8 cellular contexts compared by ENCODE assay signal in genomic region chr18:62652032-62652629, GRCh38.
DNase-seq lines count a peak whose midpoint lies in the region; ATAC-seq and TF ChIP-seq lines count a peak whose summit lies in the region.
"Not testable (repeated sequence)": the region's sequence is repeated elsewhere in the genome, so short reads cannot be mapped to it uniquely, and the experiment has no call there.

No MANE protein-coding gene starts in this region.

- H2BK12ac ChIP-seq in mesenchymal stem cell (ENCODE audit: low read length in 2 of 2): not testable (repeated sequence)

- H2AK5ac ChIP-seq in mesenchymal stem cell (ENCODE audit: low read length, severe bottlenecking): not testable (repeated sequence)

- not testable (repeated sequence) for H3K9me3 Mint-ChIP-seq in activated B cell treated with CpG ODN at 0.5 μM for 24 hours

- not testable (repeated sequence) for H3K18ac ChIP-seq in mesenchymal stem cell (ENCODE audit: low read depth in 1 of 2, low read length in 2 of 2)

- not testable (repeated sequence) for H3K9me3 ChIP-seq in BLaER1 treated with 17β-estradiol and CSF1 and Interleukin-3, amounts not matched to agents 10 nM and 100 nM (replicated peaks in 1 of 11); mesenchymal stem cell (ENCODE audit: control insufficient read depth, low read length)

- H2BK120ac ChIP-seq in mesenchymal stem cell (ENCODE audit: low read depth, low read length): not testable (repeated sequence)

- H3K4me3 Mint-ChIP-seq in activated B cell treated with CpG ODN at 0.5 μM for 24 hours: peak overlapping the region; percentile 56

- peak overlapping the region; percentile 52 to 85 (median 80) for H3K4me2 ChIP-seq in BLaER1 treated with 17β-estradiol and CSF1 and Interleukin-3, amounts not matched to agents 10 nM and 100 nM
- not testable (repeated sequence) for H3K4me2 ChIP-seq in mesenchymal stem cell (ENCODE audit: low read length, poor library complexity, severe bottlenecking)

- not testable (repeated sequence) for H3K36me3 Mint-ChIP-seq in activated B cell treated with CpG ODN at 0.5 μM for 24 hours (ENCODE audit: low read depth)

- H3K4me3 ChIP-seq in BLaER1 treated with 17β-estradiol and CSF1 and Interleukin-3, amounts not matched to agents 10 nM and 100 nM: peak overlapping the region; percentile 21 to 61 (median 48); a peak in 18 of 20 replicates
- H3K4me3 ChIP-seq in mesenchymal stem cell (ENCODE audit: insufficient read depth in 1 of 2, low read depth in 1 of 2, low read length in 2 of 2): peak overlapping the region in 1 of 2 experiments; percentile 58

- peak overlapping the region; percentile 42 to 79 (median 62); a peak in 20 of 22 replicates for H3K9ac ChIP-seq in BLaER1 treated with 17β-estradiol and CSF1 and Interleukin-3, amounts not matched to agents 10 nM and 100 nM
- peak overlapping the region; percentile 79 for H3K9ac ChIP-seq in mesenchymal stem cell (ENCODE audit: low read length)

- H3K14ac ChIP-seq in mesenchymal stem cell (ENCODE audit: low read length in 2 of 2): not testable (repeated sequence)

- peak overlapping the region in 9 of 11 experiments; percentile 44 to 87 (median 78); a peak in 18 of 22 replicates for H3K27ac ChIP-seq in BLaER1 treated with 17β-estradiol and CSF1 and Interleukin-3, amounts not matched to agents 10 nM and 100 nM
- not testable (repeated sequence) for H3K27ac ChIP-seq in mesenchymal stem cell (ENCODE audit: low read length, poor library complexity, severe bottlenecking)

- not testable (repeated sequence) for H3K27me3 ChIP-seq in BLaER1 treated with 17β-estradiol and CSF1 and Interleukin-3, amounts not matched to agents 10 nM and 100 nM; mesenchymal stem cell (ENCODE audit: control insufficient read depth in 1 of 2, insufficient read depth in 1 of 2, low read length in 2 of 2)

- not testable (repeated sequence) for H2BK5ac ChIP-seq in mesenchymal stem cell (ENCODE audit: low read depth, low read length, poor library complexity, severe bottlenecking)

- POLR2A ChIA-PET in activated B cell treated with CpG ODN at 0.5 μM for 24 hours (lab: Charles Lee): not testable (repeated sequence)

- H4K20me1 ChIP-seq in BLaER1 treated with 17β-estradiol and CSF1 and Interleukin-3, amounts not matched to agents 10 nM and 100 nM: not testable (repeated sequence)

- not testable (repeated sequence) for H3K4ac ChIP-seq in mesenchymal stem cell (ENCODE audit: low read depth in 1 of 2, low read length in 2 of 2)

- H3K79me1 ChIP-seq in mesenchymal stem cell (replicated peaks; ENCODE audit: low read length, poor library complexity, severe bottlenecking): not testable (repeated sequence)

- H3K27ac Mint-ChIP-seq in activated B cell treated with CpG ODN at 0.5 μM for 24 hours: not testable (repeated sequence)

- DNase-seq in activated B cell treated with CpG ODN at 0.5 μM for 24 hours, mesenchymal stem cell: not testable (repeated sequence)

- not testable (repeated sequence) for H4K91ac ChIP-seq in mesenchymal stem cell (ENCODE audit: low read length)

- not testable (repeated sequence) for H3K27me3 Mint-ChIP-seq in activated B cell treated with CpG ODN at 0.5 μM for 24 hours

- H2AFZ ChIP-seq in mesenchymal stem cell (ENCODE audit: low read depth, low read length): not testable (repeated sequence)

- WGBS in mesenchymal stem cell: 96% methylated on average over 15 of the region's 15 CpGs

- CTCF ChIA-PET in activated B cell treated with CpG ODN at 0.5 μM for 24 hours (lab: Charles Lee): interaction anchor here (1.4 kb wide), 1 partner anchor 787 kb away, joined by 4 read pairs; no protein-coding TSS in a partner anchor

- H3K4me1 Mint-ChIP-seq in activated B cell treated with CpG ODN at 0.5 μM for 24 hours: peaks cover 14% of the 10 kb centered on the region

- TF ChIP-seq CTCF in activated B cell treated with CpG ODN at 0.5 μM for 24 hours (IDR thresholded peaks at IDR 0.05): not testable (repeated sequence)

- not testable (repeated sequence) for H3K36me3 ChIP-seq in BLaER1 treated with 17β-estradiol and CSF1 and Interleukin-3, amounts not matched to agents 10 nM and 100 nM; mesenchymal stem cell (ENCODE audit: control insufficient read depth in 1 of 2, insufficient read depth in 2 of 2, low read depth in 1 of 2, low read length in 2 of 2)

- H3K23ac ChIP-seq in mesenchymal stem cell (ENCODE audit: low read length in 2 of 2): not testable (repeated sequence)

- peak; percentile 62 for ATAC-seq in GM18517 (IDR thresholded peaks at IDR 0.05; ENCODE audit: unreplicated experiment)
- ATAC-seq in GM19452 (IDR thresholded peaks at IDR 0.05; ENCODE audit: unreplicated experiment): peak; percentile 62
- peak; percentile 66 for ATAC-seq in GM21786 (IDR thresholded peaks at IDR 0.05; ENCODE audit: unreplicated experiment)
- peak; percentile 48 for ATAC-seq in HG02973 (IDR thresholded peaks at IDR 0.05; ENCODE audit: unreplicated experiment)
- ATAC-seq in HG03571 (IDR thresholded peaks at IDR 0.05; ENCODE audit: unreplicated experiment): peak; percentile 37
- not testable (repeated sequence) for ATAC-seq in activated B cell treated with CpG ODN at 0.5 μM for 24 hours (ENCODE audit: low read depth)

- H3K4me1 ChIP-seq in BLaER1 treated with 17β-estradiol and CSF1 and Interleukin-3, amounts not matched to agents 10 nM and 100 nM: peaks cover 14 to 63% (median 39%) of the 10 kb centered on the region in 10 experiments
- H3K4me1 ChIP-seq in mesenchymal stem cell (ENCODE audit: control insufficient read depth, insufficient read depth, low read depth, low read length): not testable (repeated sequence)

- H2BK15ac ChIP-seq in mesenchymal stem cell (ENCODE audit: low read depth, poor library complexity, severe bottlenecking): not testable (repeated sequence)

- intact Hi-C loops in activated B cell treated with CpG ODN at 0.5 μM for 24 hours (cut with micrococcal nuclease): not testable (repeated sequence)

- H4K8ac ChIP-seq in mesenchymal stem cell (ENCODE audit: low read length): not testable (repeated sequence)
